14 cellular contexts compared by ENCODE assay signal in genomic region chr6:130796313-130796905, GRCh38. TPM values are rescaled to one million over a fixed set of nuclear protein-coding genes. Genes with fewer than 3 reads are reported as not detected.
DNase-seq lines count a peak whose midpoint lies in the region; ATAC-seq and TF ChIP-seq lines count a peak whose summit lies in the region.
"Had no signal": no experiment of that assay in that cellular context is flagged by ENCODE, and none has a peak within 500 bp of the region (broad histone marks: within the 10 kb centered on the region; RNA-seq: fewer than 3 reads in every experiment).

No MANE protein-coding gene starts in this region.

- intact Hi-C loops in Right ventricle myocardium superior (cut with DNase I) (no loop called here), gastrocnemius medialis (cut with DNase I; ENCODE audit: low total_unique reads) (no loop called here)

- TF ChIP-seq CTCF in right atrium auricular region (IDR thresholded peaks at IDR 0.05) (no peak), VCaP (conservative IDR thresholded peaks at IDR 0.05) (no peak), foreskin fibroblast (IDR thresholded peaks at IDR 0.05; ENCODE audit: low read depth, low read length) (no peak), gastrocnemius medialis (IDR thresholded peaks at IDR 0.05 in 4 of 5, conservative IDR thresholded peaks at IDR 0.05 in 1 of 5) (no peak)

- H3K4me3 ChIP-seq in right atrium auricular region, result no peak overlapping the region
- H3K4me3 ChIP-seq in foreskin fibroblast (ENCODE audit: low read depth in 1 of 2, low read length in 2 of 2), result no peak overlapping the region
- H3K4me3 ChIP-seq in gastrocnemius medialis, result no peak overlapping the region
- H3K4me3 ChIP-seq: suprapubic skin had no signal

- no peak overlapping the region for H3K27ac ChIP-seq in right atrium auricular region
- H3K27ac ChIP-seq in VCaP, result peak overlapping the region; percentile 25; the same call in 1 of the 2 replicates
- no peak overlapping the region for H3K27ac ChIP-seq in gastrocnemius medialis
- H3K27ac ChIP-seq: suprapubic skin had no signal

- TF ChIP-seq POLR2A in gastrocnemius medialis (IDR thresholded peaks at IDR 0.05), result no peak

- H3K36me3 ChIP-seq in right atrium auricular region, result no peaks in the 10 kb centered on the region
- H3K36me3 ChIP-seq in gastrocnemius medialis, result no peaks in the 10 kb centered on the region
- H3K36me3 ChIP-seq: suprapubic skin had no signal

- no peak for DNase-seq in Right ventricle myocardium superior
- no peak for DNase-seq in right atrium auricular region (ENCODE audit: low spot score)
- peak; percentile 75 to 84 for DNase-seq in foreskin fibroblast
- peak; percentile 49 for DNase-seq in stromal cell of bone marrow (ENCODE audit: low read depth)
- no peak for DNase-seq in amygdala (lab: John Stamatoyannopoulos, UW)
- DNase-seq in gastrocnemius medialis, result no peak
- DNase-seq in stimulated activated CD4-positive, alpha-beta T cell treated with anti-CD3 and anti-CD28 coated beads, Interleukin-2, amount 100 ng/mL, for 24 hours, result no peak
- DNase-seq: 8988T; activated B cell treated with CpG ODN at 0.5 μM for 24 hours; activated effector memory CD4-positive, alpha-beta T cell treated with Interleukin-2 at 50 U/mL for 16 hours; GDM1 had no signal

- peak; percentile 49 for ATAC-seq in Right ventricle myocardium superior (ENCODE audit: poor library complexity)
- no peak for ATAC-seq in gastrocnemius medialis

- H3K27me3 ChIP-seq in right atrium auricular region, result no peaks in the 10 kb centered on the region
- H3K27me3 ChIP-seq in gastrocnemius medialis, result no peaks in the 10 kb centered on the region
- H3K27me3 ChIP-seq: suprapubic skin had no signal

- H3K4me1 ChIP-seq in right atrium auricular region (peaks cover 0 to 4% of the 10 kb centered on the region in 2 donors), gastrocnemius medialis (peaks cover 0 to 4% of the 10 kb centered on the region in 2 donors)

- in situ Hi-C loops in gastrocnemius medialis (cut with MboI; ENCODE audit: low sequenced_read_pairs in 4 of 4), result no loop called here

- H3K9me3 ChIP-seq in right atrium auricular region (peaks cover 0 to 29% of the 10 kb centered on the region in 2 donors), gastrocnemius medialis (no peaks in the 10 kb centered on the region)
- H3K9me3 ChIP-seq: suprapubic skin had no signal

RNA-seq across cellular contexts. Expression of gene SMLR1, which starts 30.8 kb away (rescaled TPM):
- total RNA-seq in Right ventricle myocardium superior (not detected), right atrium auricular region (not detected), gastrocnemius medialis (not detected)
- total RNA-seq: activated B cell treated with CpG ODN at 0.5 μM for 24 hours, OCI-LY7, suprapubic skin had no signal

Comparison
In these comparisons a context has a peak if more than half of its experiments do, and no peak if none do; other contexts are left out.
1. DNase-seq: peak in foreskin fibroblast (2 of 2) and stromal cell of bone marrow (single experiment); none in Right ventricle myocardium superior (single experiment), right atrium auricular region (single experiment), amygdala (0 of 56), gastrocnemius medialis (0 of 2) and stimulated activated CD4-positive, alpha-beta T cell treated with anti-CD3 and anti-CD28 coated beads, Interleukin-2, amount 100 ng/mL, for 24 hours (0 of 2).